Comparison of ENCODE assay signal across 17 cellular contexts in the genomic region with DNA sequence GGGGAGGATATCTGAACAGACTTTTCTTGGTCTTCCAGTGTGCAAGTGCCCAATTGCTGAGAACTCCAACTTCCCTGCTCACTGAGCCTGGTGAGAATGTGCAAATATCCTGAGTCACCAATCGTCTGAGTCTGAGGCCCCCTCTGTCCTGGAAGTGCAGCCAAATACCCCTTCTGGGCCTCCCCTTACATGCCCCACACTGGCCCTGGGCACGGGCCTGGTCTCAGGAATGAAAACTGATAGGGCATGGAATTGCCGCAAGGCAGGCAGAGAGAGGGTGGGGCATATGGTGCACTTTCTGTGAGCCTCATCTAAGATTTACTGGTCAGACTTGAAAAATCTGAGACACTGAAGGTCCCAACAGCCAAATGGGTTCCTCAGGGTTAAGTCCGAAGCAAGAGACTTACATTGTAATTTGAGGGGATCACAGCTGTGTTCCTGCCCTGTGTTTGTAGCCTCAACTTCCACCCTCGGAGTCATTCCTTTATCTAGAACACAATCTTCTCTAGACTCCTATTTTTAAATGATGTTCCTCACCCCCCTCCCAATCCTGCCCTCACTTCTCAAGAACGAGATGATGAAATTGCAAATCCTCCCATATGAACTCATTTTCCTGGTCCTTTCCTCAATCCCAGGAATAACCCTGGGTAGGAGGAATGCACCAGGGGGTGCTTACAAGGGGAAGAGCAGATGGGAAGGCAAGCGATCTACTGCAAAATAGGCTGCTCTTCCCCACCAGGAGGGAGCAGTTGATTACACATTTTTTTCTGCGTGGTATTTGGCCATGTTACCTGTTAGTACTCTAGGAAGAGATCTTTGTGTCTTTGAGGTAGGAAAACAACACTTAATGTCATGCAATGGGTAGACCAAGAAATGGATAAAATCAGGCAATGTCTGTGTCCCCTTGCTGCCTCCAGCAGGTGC. TPM values are rescaled to one million over a fixed set of nuclear protein-coding genes. Genes with fewer than 3 reads are reported as not detected.
DNase-seq lines count a peak whose midpoint lies in the region; TF ChIP-seq lines count a peak whose summit lies in the region.
"Had no signal": no experiment of that assay in that cellular context is flagged by ENCODE, and none has a peak within 500 bp of the region (broad histone marks: within the 10 kb centered on the region; RNA-seq: fewer than 3 reads in every experiment).

No MANE protein-coding gene starts in this region.

- no peaks in the 10 kb centered on the region for H4K20me1 ChIP-seq in BLaER1 treated with 17β-estradiol and CSF1 and Interleukin-3, amounts not matched to agents 10 nM and 100 nM
- no peaks in the 10 kb centered on the region for H4K20me1 ChIP-seq in osteoblast (ENCODE audit: insufficient read depth, low read length)

- H3K9ac ChIP-seq in BLaER1 treated with 17β-estradiol and CSF1 and Interleukin-3, amounts not matched to agents 10 nM and 100 nM = no peak overlapping the region

- no peak for TF ChIP-seq CTCF in coronary artery (IDR thresholded peaks at IDR 0.05)
- TF ChIP-seq CTCF in osteoblast (IDR thresholded peaks at IDR 0.05; ENCODE audit: extremely low read depth, low read depth, low read length) = no peak

- H3K4me3 Mint-ChIP-seq in immature natural killer cell = peak overlapping the region in 4 of 5 donors; percentile 10 to 78 (median 36)

- no peak overlapping the region for H2AFZ ChIP-seq in osteoblast (ENCODE audit: low read length)

- H3K27ac Mint-ChIP-seq in immature natural killer cell = peak overlapping the region in 3 of 6 donors; percentile 40 to 93 (median 43)
- H3K27ac Mint-ChIP-seq: CD4-positive, CD25-positive, alpha-beta regulatory T cell had no signal

- no peaks in the 10 kb centered on the region for H3K27me3 ChIP-seq in BLaER1 treated with 17β-estradiol and CSF1 and Interleukin-3, amounts not matched to agents 10 nM and 100 nM
- H3K27me3 ChIP-seq in osteoblast (ENCODE audit: insufficient read depth, low read length) = peaks cover 11% of the 10 kb centered on the region
- H3K27me3 ChIP-seq: Peyer's patch had no signal

- H3K27me3 Mint-ChIP-seq in immature natural killer cell (ENCODE audit: low read depth in 3 of 3) = peaks cover 0 to 6% (median 0%) of the 10 kb centered on the region in 3 donors

- peaks cover 0 to 4% (median 0%) of the 10 kb centered on the region in 3 donors for H3K36me3 Mint-ChIP-seq in immature natural killer cell
- H3K36me3 Mint-ChIP-seq: CD4-positive, CD25-positive, alpha-beta regulatory T cell had no signal

- H3K79me2 ChIP-seq in osteoblast (ENCODE audit: insufficient read depth, low read length) = no peaks in the 10 kb centered on the region

- in situ Hi-C loops in G401 (cut with HindIII; ENCODE audit: low sequenced_read_pairs) = no loop called here

- peaks cover 54 to 59% of the 10 kb centered on the region in 2 donors for H3K4me1 Mint-ChIP-seq in immature natural killer cell

- peaks cover 19 to 42% (median 28%) of the 10 kb centered on the region in 10 experiments for H3K4me1 ChIP-seq in BLaER1 treated with 17β-estradiol and CSF1 and Interleukin-3, amounts not matched to agents 10 nM and 100 nM
- no peaks in the 10 kb centered on the region for H3K4me1 ChIP-seq in osteoblast (ENCODE audit: insufficient read depth, low read length)
- H3K4me1 ChIP-seq: Peyer's patch had no signal

- peak overlapping the region in 7 of 11 experiments; percentile 54 to 77 (median 64); a peak in 7 of 22 replicates for H3K4me2 ChIP-seq in BLaER1 treated with 17β-estradiol and CSF1 and Interleukin-3, amounts not matched to agents 10 nM and 100 nM
- no peak overlapping the region for H3K4me2 ChIP-seq in osteoblast (ENCODE audit: insufficient read depth, low read length)

- DNase-seq in G401 (ENCODE audit: low spot score) (peak; percentile 80), coronary artery (ENCODE audit: low spot score) (peak; percentile 24), immature natural killer cell (no peak), osteoblast (ENCODE audit: insufficient read length, low spot score, missing footprints) (no peak), activated gamma-delta T cell (lab: John Stamatoyannopoulos, UW) (no peak), DMS114 treated with DMSO at 0.1 percent for 48 hours (lab: John Stamatoyannopoulos, UW; ENCODE audit: unreplicated experiment) (no peak)
- DNase-seq: AML-193; Calu3; CD4-positive, CD25-positive, alpha-beta regulatory T cell; NCI-H1092; NCI-H1694; NCI-H446 treated with DMSO at 0.1 percent for 48 hours; NCI-H748 treated with DMSO at 0.1 percent for 48 hours; Peyer's patch; SIG-M5 had no signal

- no peaks in the 10 kb centered on the region for H3K36me3 ChIP-seq in BLaER1 treated with 17β-estradiol and CSF1 and Interleukin-3, amounts not matched to agents 10 nM and 100 nM
- H3K36me3 ChIP-seq in osteoblast (ENCODE audit: insufficient read depth, low read length) = no peaks in the 10 kb centered on the region
- H3K36me3 ChIP-seq: Peyer's patch had no signal

- H3K9me3 ChIP-seq in BLaER1 treated with 17β-estradiol and CSF1 and Interleukin-3, amounts not matched to agents 10 nM and 100 nM (replicated peaks in 1 of 11) = no peaks in the 10 kb centered on the region
- no peaks in the 10 kb centered on the region for H3K9me3 ChIP-seq in osteoblast (ENCODE audit: low read depth, low read length)
- H3K9me3 ChIP-seq: Peyer's patch had no signal

- H3K9me3 Mint-ChIP-seq in immature natural killer cell = peaks cover 0 to 1% (median 0%) of the 10 kb centered on the region in 6 donors
- H3K9me3 Mint-ChIP-seq: CD4-positive, CD25-positive, alpha-beta regulatory T cell had no signal

- H3K27ac ChIP-seq in BLaER1 treated with 17β-estradiol and CSF1 and Interleukin-3, amounts not matched to agents 10 nM and 100 nM = no peak overlapping the region
- H3K27ac ChIP-seq in coronary artery (no peak overlapping the region), osteoblast (ENCODE audit: low read depth, low read length) (no peak overlapping the region)
- H3K27ac ChIP-seq: Peyer's patch had no signal

- H3K4me3 ChIP-seq in BLaER1 treated with 17β-estradiol and CSF1 and Interleukin-3, amounts not matched to agents 10 nM and 100 nM = no peak overlapping the region
- H3K4me3 ChIP-seq in coronary artery (no peak overlapping the region), osteoblast (ENCODE audit: insufficient read depth, low read length) (no peak overlapping the region)
- H3K4me3 ChIP-seq: K562, Peyer's patch had no signal

RNA-seq across cellular contexts. Expression of gene ARHGAP26, which starts 34.6 kb away (rescaled TPM):
- total RNA-seq in G401 (2014; rRNA removed; shearing (Covaris generic)) = not detected in 2 replicates
- polyA plus RNA-seq in immature natural killer cell = 10 to 100 TPM; 14.5 to 43.7 (median 17.6) TPM
- total RNA-seq in osteoblast = 6.2 and 7.6 TPM in 2 replicates

RNA-seq across cellular contexts. Expression of gene FGF1, which starts 49.7 kb away (rescaled TPM):
- total RNA-seq in G401 (2014; rRNA removed; shearing (Covaris generic)) = 0.03 TPM in 1 of 2 replicates, not detected in the other
- not detected for polyA plus RNA-seq in immature natural killer cell
- 2.9 and 4.3 TPM in 2 replicates for total RNA-seq in osteoblast
- total RNA-seq: Calu3; CD4-positive, CD25-positive, alpha-beta regulatory T cell; K562; Peyer's patch had no signal
- polyA plus RNA-seq: CD4-positive, CD25-positive, alpha-beta regulatory T cell; K562 had no signal

Comparison
In these comparisons a context has a peak if more than half of its experiments do, and no peak if none do; other contexts are left out.
1. DNase-seq: peak in G401 (single experiment) and coronary artery (single experiment); none in immature natural killer cell (0 of 3), osteoblast (single experiment), activated gamma-delta T cell (single experiment) and DMS114 treated with DMSO at 0.1 percent for 48 hours (single experiment).